In the genomic region with DNA sequence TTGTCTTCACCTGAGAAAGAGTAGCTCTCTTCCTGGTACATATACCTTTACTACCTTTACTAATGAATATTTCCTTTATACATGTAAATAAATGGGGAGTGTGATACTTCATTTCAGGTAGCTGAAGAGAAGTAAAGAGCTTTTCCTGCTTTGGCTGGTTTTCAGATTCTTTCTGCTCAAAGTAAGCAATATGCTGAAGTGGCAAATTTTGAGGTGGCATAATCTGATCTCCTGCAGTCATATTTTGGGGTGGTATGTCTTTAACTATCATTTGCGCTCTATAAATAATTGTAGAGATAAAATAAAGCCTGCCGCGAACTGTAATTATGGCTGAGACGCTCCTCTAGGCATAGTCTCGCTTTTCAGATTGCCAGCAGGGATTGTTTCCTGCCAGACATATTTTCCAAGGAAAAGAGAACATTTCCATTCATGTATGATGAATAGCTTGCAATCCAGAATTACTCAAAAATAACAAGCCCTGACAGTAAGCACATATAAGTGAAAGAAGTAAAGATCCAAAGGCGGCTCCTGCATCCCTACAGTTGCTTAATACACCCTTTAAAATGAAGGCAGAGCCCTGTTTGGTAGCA, we compare ENCODE assay signal across 28 cellular contexts.
DNase-seq lines count a peak whose midpoint lies in the region; ATAC-seq and TF ChIP-seq lines count a peak whose summit lies in the region.
"Had no signal": no experiment of that assay in that cellular context is flagged by ENCODE, and none has a peak within 500 bp of the region (broad histone marks: within the 10 kb centered on the region; RNA-seq: fewer than 3 reads in every experiment).

No MANE protein-coding gene starts in this region.

- CTCF ChIA-PET in HCT116 (lab: Charles Lee) (interaction anchor here (1.1 kb wide), 1 partner anchor 38 kb away, joined by 3 read pairs; no protein-coding TSS in a partner anchor), T-cell (lab: Charles Lee) (interaction anchor here in 1 of 2 donors (1.6 kb wide), 1 partner anchor 19 kb away, joined by 4 read pairs; no protein-coding TSS in a partner anchor)

- H3K36me3 ChIP-seq in HCT116 (ENCODE audit: control insufficient read depth in 1 of 2, insufficient read depth in 2 of 2, low read length in 2 of 2): no peaks in the 10 kb centered on the region
- H3K36me3 ChIP-seq: BLaER1, neural progenitor cell, vagina had no signal

- H3K9me3 Mint-ChIP-seq in chondrocyte (ENCODE audit: low read depth) (no peaks in the 10 kb centered on the region), osteocyte (ENCODE audit: unreplicated experiment) (no peaks in the 10 kb centered on the region), T-cell (peaks cover 0 to 5% (median 0%) of the 10 kb centered on the region in 3 donors)
- H3K9me3 Mint-ChIP-seq: activated CD4-positive, alpha-beta T cell treated with anti-CD3 and anti-CD28 coated beads, Interleukin-2, amount 10 ng/mL, durations not matched to agents 24 days and 14 days; stimulated activated naive CD8-positive, alpha-beta T cell treated with anti-CD3 and anti-CD28 coated beads, Interleukin-15, amount 100 ng/mL, for 72 hours had no signal

- peak overlapping the region; percentile 43 for H3K4me3 Mint-ChIP-seq in chondrocyte (ENCODE audit: unreplicated experiment)
- H3K4me3 Mint-ChIP-seq in osteocyte (ENCODE audit: unreplicated experiment): peak overlapping the region; percentile 56
- no peak overlapping the region for H3K4me3 Mint-ChIP-seq in T-cell
- H3K4me3 Mint-ChIP-seq: activated CD4-positive, alpha-beta T cell treated with anti-CD3 and anti-CD28 coated beads, Interleukin-2, amount 10 ng/mL, durations not matched to agents 24 days and 14 days; activated naive CD8-positive, alpha-beta T cell; neural progenitor cell; stimulated activated naive CD8-positive, alpha-beta T cell treated with anti-CD3 and anti-CD28 coated beads, Interleukin-15, amount 100 ng/mL, for 72 hours; WTC11 had no signal

- no peaks in the 10 kb centered on the region for H3K9me2 ChIP-seq in HCT116 (ENCODE audit: insufficient read depth)

- H3K27me3 ChIP-seq in HCT116 (ENCODE audit: insufficient read depth, low read length): no peaks in the 10 kb centered on the region
- H3K27me3 ChIP-seq: BLaER1, neural progenitor cell, vagina had no signal

- RAD21 ChIA-PET in HCT116 (lab: Charles Lee; ENCODE audit: low non-redundant PET in 1 of 2, low total read pairs in 2 of 2, uncharacterized antibody in 2 of 2, unreplicated experiment in 2 of 2): no interaction called here

- no peak for TF ChIP-seq RAD21 in HCT116 (IDR thresholded peaks at IDR 0.05; ENCODE audit: low read depth)

- DNase-seq in HCT116 (ENCODE audit: low read depth, low spot score) (no peak), NCI-H2081 treated with DMSO at 0.1 percent for 48 hours (lab: John Stamatoyannopoulos, UW) (peak; percentile 62), chondrocyte (ENCODE audit: low spot score) (no peak), osteocyte (ENCODE audit: extremely low spot score, unreplicated experiment) (no peak), T-cell (no peak)
- DNase-seq: activated CD4-positive, alpha-beta T cell treated with anti-CD3 and anti-CD28 coated beads, Interleukin-2, amount 10 ng/mL, durations not matched to agents 24 days and 14 days; activated CD8-positive, alpha-beta memory T cell treated with anti-CD3 and anti-CD28 coated beads for 24 hours; activated effector memory CD4-positive, alpha-beta T cell treated with anti-CD3 and anti-CD28 coated beads, Interleukin-2, amount 50 U/mL, for 16 hours; Caco-2; DMS79; effector CD8-positive, alpha-beta T cell; MV-4-11; NCI-H1694 treated with DMSO at 0.1 percent for 48 hours; NCI-H774; SIG-M5; stimulated activated CD4-positive, alpha-beta T cell treated with anti-CD3 and anti-CD28 coated beads, Interleukin-12 subunit alpha, Interleukin-12 subunit beta, amount 100 ng/mL, for 4 hours; stimulated activated CD4-positive, alpha-beta T cell treated with anti-CD3 and anti-CD28 coated beads, Interleukin-2, amount 100 ng/mL, for 48 hours; stimulated activated naive CD8-positive, alpha-beta T cell treated with anti-CD3 and anti-CD28 coated beads, Interleukin-15, amount 100 ng/mL, for 72 hours had no signal

- no peaks in the 10 kb centered on the region for H3K9me3 ChIP-seq in HCT116 (ENCODE audit: control insufficient read depth in 1 of 2, insufficient read depth in 1 of 2, low read depth in 1 of 2, low read length in 2 of 2)
- H3K9me3 ChIP-seq: BLaER1, Caco-2, vagina had no signal

- peak overlapping the region; percentile 75 for H3K27ac Mint-ChIP-seq in chondrocyte (ENCODE audit: unreplicated experiment)
- H3K27ac Mint-ChIP-seq in osteocyte (ENCODE audit: unreplicated experiment): peak overlapping the region; percentile 61
- no peak overlapping the region for H3K27ac Mint-ChIP-seq in T-cell
- H3K27ac Mint-ChIP-seq: activated CD4-positive, alpha-beta T cell treated with anti-CD3 and anti-CD28 coated beads, Interleukin-2, amount 10 ng/mL, durations not matched to agents 24 days and 14 days; activated naive CD8-positive, alpha-beta T cell; neural progenitor cell; progenitor cell of endocrine pancreas; stimulated activated naive CD8-positive, alpha-beta T cell treated with anti-CD3 and anti-CD28 coated beads, Interleukin-15, amount 100 ng/mL, for 72 hours; WTC11 had no signal

- peak overlapping the region; percentile 57; the same call in 1 of the 2 replicates for H3K4me2 ChIP-seq in HCT116 (ENCODE audit: low read length)
- H3K4me2 ChIP-seq: BLaER1, neural progenitor cell had no signal

- no peaks in the 10 kb centered on the region for H3K79me2 ChIP-seq in HCT116 (ENCODE audit: insufficient read depth, low read length)

- no peaks in the 10 kb centered on the region for H3K36me3 Mint-ChIP-seq in chondrocyte (ENCODE audit: low read depth)
- no peaks in the 10 kb centered on the region for H3K36me3 Mint-ChIP-seq in osteocyte (ENCODE audit: unreplicated experiment)
- no peaks in the 10 kb centered on the region for H3K36me3 Mint-ChIP-seq in T-cell
- H3K36me3 Mint-ChIP-seq: activated naive CD8-positive, alpha-beta T cell; neural progenitor cell; WTC11 had no signal

- ATAC-seq in HCT116 (no peak), SK-N-SH treated with all-trans-retinoic acid at 6 μM for 48 hours (no peak), HG02970 (IDR thresholded peaks at IDR 0.05; ENCODE audit: low FRiP score, unreplicated experiment) (no peak), T-cell (replicated peaks in 1 of 4) (no peak)
- ATAC-seq: left lobe of liver; sciatic nerve; stimulated activated naive CD8-positive, alpha-beta T cell treated with anti-CD3 and anti-CD28 coated beads, Interleukin-15, amount 100 ng/mL, for 72 hours; WTC11 had no signal

- H4K20me1 ChIP-seq in HCT116 (ENCODE audit: insufficient read depth): no peaks in the 10 kb centered on the region
- H4K20me1 ChIP-seq: BLaER1 had no signal

- H3K4me1 ChIP-seq in HCT116 (ENCODE audit: control insufficient read depth in 1 of 2, insufficient read depth in 2 of 2, low read length in 2 of 2): peaks cover 12 to 19% of the 10 kb centered on the region in 2 experiments; a peak in 3 of 4 replicates
- H3K4me1 ChIP-seq: BLaER1, Caco-2, neural progenitor cell, vagina had no signal

- H3K27me3 Mint-ChIP-seq in chondrocyte (ENCODE audit: low read depth) (no peaks in the 10 kb centered on the region), osteocyte (ENCODE audit: unreplicated experiment) (no peaks in the 10 kb centered on the region), T-cell (peaks cover 0 to 3% of the 10 kb centered on the region in 2 donors)
- H3K27me3 Mint-ChIP-seq: activated CD4-positive, alpha-beta T cell treated with anti-CD3 and anti-CD28 coated beads, Interleukin-2, amount 10 ng/mL, durations not matched to agents 24 days and 14 days; activated naive CD8-positive, alpha-beta T cell; progenitor cell of endocrine pancreas; stimulated activated naive CD8-positive, alpha-beta T cell treated with anti-CD3 and anti-CD28 coated beads, Interleukin-15, amount 100 ng/mL, for 72 hours had no signal

- H3K27ac ChIP-seq in HCT116 (ENCODE audit: low read depth, low read length): no peak overlapping the region
- H3K27ac ChIP-seq: BLaER1, neural progenitor cell, vagina had no signal

- no peak for TF ChIP-seq POLR2A in HCT116 (IDR thresholded peaks at IDR 0.05; ENCODE audit: borderline replicate concordance, extremely low read depth, insufficient read depth, insufficient read length)

- no peak overlapping the region for H3K9ac ChIP-seq in HCT116 (ENCODE audit: low read length)
- H3K9ac ChIP-seq: BLaER1, neural progenitor cell had no signal

- H2AFZ ChIP-seq in HCT116 (ENCODE audit: low read depth, low read length, poor library complexity, severe bottlenecking): peak overlapping the region; percentile 2
- H2AFZ ChIP-seq: neural progenitor cell had no signal

- no TSS peak for BruUV-seq in HCT116 (replicated peaks; lab: Mats Ljungman, UMichigan)

- POLR2A ChIA-PET in HCT116 (lab: Charles Lee) (no interaction called here), T-cell (lab: Charles Lee) (no interaction called here)

- intact Hi-C loops in HCT116 (cut with micrococcal nuclease): no loop called here

- peaks cover 26% of the 10 kb centered on the region for H3K4me1 Mint-ChIP-seq in chondrocyte (ENCODE audit: low read depth)
- peaks cover 31% of the 10 kb centered on the region for H3K4me1 Mint-ChIP-seq in osteocyte (ENCODE audit: unreplicated experiment)
- H3K4me1 Mint-ChIP-seq in T-cell: no peaks in the 10 kb centered on the region
- H3K4me1 Mint-ChIP-seq: activated CD4-positive, alpha-beta T cell treated with anti-CD3 and anti-CD28 coated beads, Interleukin-2, amount 10 ng/mL, durations not matched to agents 24 days and 14 days; stimulated activated naive CD8-positive, alpha-beta T cell treated with anti-CD3 and anti-CD28 coated beads, Interleukin-15, amount 100 ng/mL, for 72 hours had no signal

- H3K4me3 ChIP-seq in HCT116 (replicated peaks in 1 of 2; ENCODE audit: low read depth in 1 of 2, low read length in 2 of 2): no peak overlapping the region
- H3K4me3 ChIP-seq: BLaER1, neural progenitor cell, vagina had no signal

- TF ChIP-seq CTCF in HCT116 (IDR thresholded peaks at IDR 0.05 in 2 of 3, conservative IDR thresholded peaks at IDR 0.05 in 1 of 3; ENCODE audit: borderline replicate concordance in 1 of 3, insufficient read depth in 1 of 3, low read depth in 2 of 3, low read length in 2 of 3) (no peak), chondrocyte (IDR thresholded peaks at IDR 0.05) (no peak), osteocyte (IDR thresholded peaks at IDR 0.05) (no peak)

TF ChIP-seq in HCT116, 20 proteins besides CTCF, POLR2A, EP300 and RAD21 (continues in another document):
- TF ChIP-seq POLR2AphosphoS5 (IDR thresholded peaks at IDR 0.05; ENCODE audit: low read depth, low read length): no peak

TF ChIP-seq in SK-N-SH treated with all-trans-retinoic acid at 6 μM for 48 hours, 23 proteins besides CTCF, POLR2A, EP300 and RAD21 (continues in another document):
- TF ChIP-seq TCF4 (CRISPR knock-in tag; IDR thresholded peaks at IDR 0.05; ENCODE audit: borderline replicate concordance) (no peak), ISL1 (CRISPR knock-in tag; IDR thresholded peaks at IDR 0.05) (no peak), ARNTL (CRISPR knock-in tag; IDR thresholded peaks at IDR 0.05; ENCODE audit: borderline replicate concordance, low read depth) (no peak)

Comparison
In these comparisons a context has a peak if more than half of its experiments do, and no peak if none do; other contexts are left out.
1. H3K27ac Mint-ChIP-seq: peak in chondrocyte (single experiment) and osteocyte (single experiment); none in T-cell (0 of 2).
2. H3K4me3 Mint-ChIP-seq: peak in chondrocyte (single experiment) and osteocyte (single experiment); none in T-cell (0 of 3).